21 cellular contexts compared by ENCODE assay signal in genomic region chr1:236123563-236123962, GRCh38.
"Had no signal": no experiment of that assay in that cellular context is flagged by ENCODE, and none has a peak within 500 bp of the region (broad histone marks: within the 10 kb centered on the region; RNA-seq: fewer than 3 reads in every experiment).

No MANE protein-coding gene starts in this region.

- ATAC-seq: heart right ventricle; stimulated activated naive B cell treated with anti-CD40 and anti-IgM and Interleukin-4, amounts not matched to agents 10 μg/mL and 1 μg/mL and 100 μg/mL, for 72 hours; stimulated activated naive CD8-positive, alpha-beta T cell treated with anti-CD3 and anti-CD28 coated beads, Interleukin-15, amount 100 ng/mL, for 72 hours; upper lobe of right lung had no signal

- H3K27ac ChIP-seq: heart right ventricle, right atrium auricular region, sigmoid colon, skin epidermis, testis, tibial nerve, upper lobe of right lung, vagina had no signal

- H3K27me3 ChIP-seq: heart right ventricle, right atrium auricular region, sigmoid colon, testis, tibial nerve, upper lobe of right lung, vagina had no signal

- DNase-seq: dermis blood vessel endothelial cell; effector CD4-positive, alpha-beta T cell; foreskin melanocyte; heart right ventricle; hypothalamus; kidney glomerular epithelial cell; mesendoderm; naive B cell; posterior cingulate gyrus; sigmoid colon; stimulated activated CD4-positive, alpha-beta T cell treated with anti-CD3 and anti-CD28 coated beads, Interleukin-2, amount 100 ng/mL, for 24 hours; stimulated activated CD4-positive, alpha-beta T cell treated with anti-CD3 and anti-CD28 coated beads, Interleukin-4, amount 100 ng/mL, for 4 hours; stimulated activated naive B cell treated with anti-CD40 and anti-IgM and Interleukin-4, amounts not matched to agents 10 μg/mL and 1 μg/mL and 100 μg/mL, for 72 hours; stimulated activated naive CD8-positive, alpha-beta T cell treated with anti-CD3 and anti-CD28 coated beads, Interleukin-15, amount 100 ng/mL, for 72 hours; testis; upper lobe of right lung had no signal

- H3K4me3 Mint-ChIP-seq: neural crest cell; stimulated activated naive B cell treated with anti-CD40 and anti-IgM and Interleukin-4, amounts not matched to agents 10 μg/mL and 1 μg/mL and 100 μg/mL, for 72 hours; stimulated activated naive CD8-positive, alpha-beta T cell treated with anti-CD3 and anti-CD28 coated beads, Interleukin-15, amount 100 ng/mL, for 72 hours had no signal

- H3K4me3 ChIP-seq: heart right ventricle, right atrium auricular region, sigmoid colon, skin epidermis, testis, tibial nerve, upper lobe of right lung, vagina had no signal

- H3K9me3 Mint-ChIP-seq: naive B cell; neural crest cell; stimulated activated naive CD8-positive, alpha-beta T cell treated with anti-CD3 and anti-CD28 coated beads, Interleukin-15, amount 100 ng/mL, for 72 hours had no signal

- H3K9me3 ChIP-seq: heart right ventricle, right atrium auricular region, sigmoid colon, testis, tibial nerve, upper lobe of right lung, vagina had no signal

- H3K36me3 Mint-ChIP-seq: naive B cell had no signal

- H3K36me3 ChIP-seq: heart right ventricle, right atrium auricular region, sigmoid colon, tibial nerve, upper lobe of right lung, vagina had no signal

- H3K27ac Mint-ChIP-seq: naive B cell; stimulated activated naive B cell treated with anti-CD40 and anti-IgM and Interleukin-4, amounts not matched to agents 10 μg/mL and 1 μg/mL and 100 μg/mL, for 72 hours; stimulated activated naive CD8-positive, alpha-beta T cell treated with anti-CD3 and anti-CD28 coated beads, Interleukin-15, amount 100 ng/mL, for 72 hours had no signal

- H3K4me1 ChIP-seq: right atrium auricular region, sigmoid colon, testis, upper lobe of right lung, vagina had no signal
